ENCODE assay signal across 13 cellular contexts in genomic region chr5:69136296-69136695, GRCh38. TPM values are rescaled to one million over a fixed set of nuclear protein-coding genes. Genes with fewer than 3 reads are reported as not detected.
DNase-seq lines count a peak whose midpoint lies in the region; ATAC-seq and TF ChIP-seq lines count a peak whose summit lies in the region.
"Had no signal": no experiment of that assay in that cellular context is flagged by ENCODE, and none has a peak within 500 bp of the region (broad histone marks: within the 10 kb centered on the region; RNA-seq: fewer than 3 reads in every experiment).

No MANE protein-coding gene starts in this region.

- H3K4me3 ChIP-seq in GM23338, result no peak overlapping the region
- no peak overlapping the region for H3K4me3 ChIP-seq in WERI-Rb-1 (ENCODE audit: low read depth, low read length)

- no peaks in the 10 kb centered on the region for H3K79me2 ChIP-seq in GM23338 (replicated peaks; ENCODE audit: insufficient read depth)

- peaks cover 15% of the 10 kb centered on the region for H3K4me1 ChIP-seq in GM23338 (ENCODE audit: insufficient read depth)

- no peak overlapping the region for H3K4me3 Mint-ChIP-seq in GM23338
- H3K4me3 Mint-ChIP-seq: activated naive CD8-positive, alpha-beta T cell had no signal

- peak overlapping the region; percentile 23; the same call in 1 of the 2 replicates for H3K4me2 ChIP-seq in GM23338

- H3K27ac Mint-ChIP-seq in GM23338, result peak overlapping the region; percentile 63; the same call in 1 of the 2 replicates
- H3K27ac Mint-ChIP-seq: activated naive CD8-positive, alpha-beta T cell had no signal

- H4K20me1 ChIP-seq in GM23338 (replicated peaks; ENCODE audit: insufficient read depth), result no peaks in the 10 kb centered on the region

- ATAC-seq in GM18861 (IDR thresholded peaks at IDR 0.05; ENCODE audit: unreplicated experiment), result peak; percentile 92
- ATAC-seq in GM23338, result no peak
- peak; percentile 85 for ATAC-seq in HG03565 (IDR thresholded peaks at IDR 0.05; ENCODE audit: unreplicated experiment)
- ATAC-seq in left lobe of liver, result no peak

- peak overlapping the region; percentile 28 for H2AFZ ChIP-seq in GM23338

- H3K9me3 ChIP-seq in WERI-Rb-1 (ENCODE audit: severe bottlenecking), result peaks cover 5% of the 10 kb centered on the region
- H3K9me3 ChIP-seq: neutrophil had no signal

- H3K9me3 Mint-ChIP-seq in GM23338, result peaks cover 13% of the 10 kb centered on the region

- DNase-seq in GM23338 (ENCODE audit: low spot score) (no peak), germinal center (ENCODE audit: low spot score) (peak; percentile 81), LoVo (ENCODE audit: low spot score) (no peak), WERI-Rb-1 (no peak), NCI-H345 treated with DMSO at 0.1 percent for 48 hours (lab: John Stamatoyannopoulos, UW; ENCODE audit: unreplicated experiment) (no peak), left lobe of liver (ENCODE audit: low spot score) (no peak)
- DNase-seq: foreskin melanocyte, GDM1, NCI-H1092 had no signal

- H3K27me3 ChIP-seq in GM23338 (ENCODE audit: insufficient read depth) (no peaks in the 10 kb centered on the region), WERI-Rb-1 (ENCODE audit: insufficient read depth, low read depth, severe bottlenecking) (no peaks in the 10 kb centered on the region)
- H3K27me3 ChIP-seq: neutrophil had no signal

- TF ChIP-seq CTCF in GM23338 (conservative IDR thresholded peaks at IDR 0.05; ENCODE audit: low read depth in 2 of 2), result no peak
- no peak for TF ChIP-seq CTCF in WERI-Rb-1 (IDR thresholded peaks at IDR 0.05; ENCODE audit: low read depth, low read length)

- no peaks in the 10 kb centered on the region for H3K9me2 ChIP-seq in GM23338 (ENCODE audit: insufficient read depth)

- peaks cover 3% of the 10 kb centered on the region for H3K27me3 Mint-ChIP-seq in GM23338 (ENCODE audit: insufficient read depth, low read depth, poor library complexity)
- H3K27me3 Mint-ChIP-seq: activated naive CD8-positive, alpha-beta T cell had no signal

- H3K4me1 Mint-ChIP-seq in GM23338, result peaks cover 12% of the 10 kb centered on the region

- H3K36me3 ChIP-seq in GM23338 (ENCODE audit: insufficient read depth), result no peaks in the 10 kb centered on the region
- no peaks in the 10 kb centered on the region for H3K36me3 ChIP-seq in WERI-Rb-1
- H3K36me3 ChIP-seq: neutrophil had no signal

- H3K27ac ChIP-seq in GM23338 (ENCODE audit: low read depth) (peak overlapping the region; percentile 41), WERI-Rb-1 (no peak overlapping the region)
- H3K27ac ChIP-seq: neutrophil had no signal

- 0 out of 3 replicates have a peak, but pooled peaks cover 4% of the 10 kb centered on the region for H3K36me3 Mint-ChIP-seq in GM23338 (ENCODE audit: low read depth)

- no peaks in the 10 kb centered on the region for H3F3A ChIP-seq in GM23338 (replicated peaks; ENCODE audit: low read depth)

TF ChIP-seq in GM23338, 12 proteins besides CTCF, POLR2A, EP300 and RAD21:
- TF ChIP-seq ZNF114 (CRISPR knock-in tag; IDR thresholded peaks at IDR 0.05), result no peak
- no peak for TF ChIP-seq JUNB (IDR thresholded peaks at IDR 0.05; ENCODE audit: unreplicated experiment)
- TF ChIP-seq REST (IDR thresholded peaks at IDR 0.05; ENCODE audit: unreplicated experiment), result no peak
- no peak for TF ChIP-seq CREB1 (CRISPR knock-in tag; IDR thresholded peaks at IDR 0.05; ENCODE audit: low read depth)
- TF ChIP-seq EZH2 (IDR thresholded peaks at IDR 0.05; ENCODE audit: low read depth, unreplicated experiment), result no peak
- TF ChIP-seq NANOG (IDR thresholded peaks at IDR 0.05; ENCODE audit: borderline replicate concordance), result no peak
TF ChIP-seq in GM23338: peak in this region for 0.

RNA-seq across cellular contexts. Expression of gene CCNB1, which starts 30.7 kb away (rescaled TPM):
- 273 and 276 TPM in 2 replicates for total RNA-seq in GM23338 (2014; rRNA removed; shearing (Covaris generic))
- 400 and 411 TPM in 2 replicates for polyA plus RNA-seq in GM23338 (2016; fragmentation: Nextera tagmentation; extraction: Ambion mirVana)
- total RNA-seq in left lobe of liver, result 2.7 TPM

RNA-seq across cellular contexts. Expression of gene SLC30A5, which starts 42.5 kb away (rescaled TPM):
- total RNA-seq in GM23338 (2014; rRNA removed; shearing (Covaris generic)), result 39.7 and 43.2 TPM in 2 replicates
- 33.7 and 38.2 TPM in 2 replicates for polyA plus RNA-seq in GM23338 (2016; fragmentation: Nextera tagmentation; extraction: Ambion mirVana)
- 24.7 TPM for total RNA-seq in left lobe of liver

RNA-seq across cellular contexts. Expression of gene CENPH, which starts 53.1 kb away (rescaled TPM):
- total RNA-seq in GM23338 (2014; rRNA removed; shearing (Covaris generic)), result 95.1 and 99.4 TPM in 2 replicates
- 102 and 107 TPM in 2 replicates for polyA plus RNA-seq in GM23338 (2016; fragmentation: Nextera tagmentation; extraction: Ambion mirVana)
- total RNA-seq in left lobe of liver, result 0.53 TPM

Comparison
In these comparisons a context has a peak if more than half of its experiments do, and no peak if none do; other contexts are left out.
1. ATAC-seq: peak in GM18861 (single experiment) and HG03565 (single experiment); none in GM23338 (single experiment) and left lobe of liver (single experiment).
2. RNA of gene CCNB1, which starts 30.7 kb away (total RNA-seq): 273 to 276 TPM in GM23338; 2.7 TPM in left lobe of liver (single experiment); every median in the first group is over 10 times any median in the second.
3. RNA of gene CENPH, which starts 53.1 kb away (total RNA-seq): 95.1 to 99.4 TPM in GM23338; 0.53 TPM in left lobe of liver (single experiment); every median in the first group is over 10 times any median in the second.